ENCODE assay signal across 13 cellular contexts in genomic region chr18:58257461-58257860, GRCh38.
DNase-seq lines count a peak whose midpoint lies in the region; ATAC-seq, FAIRE-seq and TF ChIP-seq lines count a peak whose summit lies in the region.
"Had no signal": no experiment of that assay in that cellular context is flagged by ENCODE, and none has a peak within 500 bp of the region (broad histone marks: within the 10 kb centered on the region; RNA-seq: fewer than 3 reads in every experiment).

No MANE protein-coding gene starts in this region.

- H3K4me2 ChIP-seq in GM23248 (ENCODE audit: unreplicated experiment) = no peak overlapping the region
- H3K4me2 ChIP-seq: KMS-11 had no signal

- no peaks in the 10 kb centered on the region for H3K9me3 ChIP-seq in GM23248 (ENCODE audit: low read depth)
- H3K9me3 ChIP-seq: esophagus squamous epithelium, lower lobe of right lung had no signal

- in situ Hi-C loops in GM23248 (cut with MboI) = no loop called here

- WGBS in GM23248 (ENCODE audit: low coverage in 1 of 2, low lambda C conversion rate in 2 of 2, missing lambda C conversion rate in 2 of 2), 2 experiments = 72 to 77% methylated on average over 9 of the region's 9 CpGs

- H4K20me1 ChIP-seq in GM23248 (ENCODE audit: insufficient read depth) = no peaks in the 10 kb centered on the region

- TF ChIP-seq POLR2A in GM12892 (IDR thresholded peaks at IDR 0.05; ENCODE audit: low read depth, low read length) = no peak
- no peak for TF ChIP-seq POLR2A in erythroblast (IDR thresholded peaks at IDR 0.05; ENCODE audit: low read length)

- H3K4me1 ChIP-seq in GM23248 (ENCODE audit: insufficient read depth) = no peaks in the 10 kb centered on the region
- H3K4me1 ChIP-seq: lower lobe of right lung had no signal

- no peaks in the 10 kb centered on the region for H3K79me2 ChIP-seq in GM23248 (ENCODE audit: insufficient read depth)

- H2AFZ ChIP-seq in GM23248 = no peak overlapping the region

- H3K9me2 ChIP-seq in GM23248 (ENCODE audit: insufficient read depth) = no peaks in the 10 kb centered on the region

- H3F3A ChIP-seq in GM23248 (ENCODE audit: insufficient read depth) = no peaks in the 10 kb centered on the region

- no peak for ATAC-seq in HG02938 (IDR thresholded peaks at IDR 0.05; ENCODE audit: unreplicated experiment)
- ATAC-seq: lower lobe of right lung; stimulated activated naive CD8-positive, alpha-beta T cell treated with anti-CD3 and anti-CD28 coated beads, Interleukin-15, amount 100 ng/mL, for 72 hours had no signal

- no peaks in the 10 kb centered on the region for H3K27me3 ChIP-seq in GM23248 (replicated peaks; ENCODE audit: insufficient read depth)
- H3K27me3 ChIP-seq: esophagus squamous epithelium had no signal

- peak; percentile 64 for FAIRE-seq in GM12892 (lab: Jason Lieb, UNC)

- DNase-seq in GM12892 (ENCODE audit: insufficient read length) (no peak), NCI-H510A (lab: John Stamatoyannopoulos, UW) (peak; percentile 41), erythroblast (lab: John Stamatoyannopoulos, UW) (peak; percentile 26 to 43), renal cortical epithelial cell (ENCODE audit: low read depth) (peak; percentile 81), GM23248 (no peak), HuH-7 (ENCODE audit: low spot score) (no peak), NOMO-1 treated with DMSO at 0.1 percent for 48 hours (lab: John Stamatoyannopoulos, UW; ENCODE audit: unreplicated experiment) (no peak)
- DNase-seq: activated CD4-positive, alpha-beta memory T cell treated with anti-CD3 and anti-CD28 coated beads, Interleukin-2, amount 10 ng/mL, durations not matched to agents 7 days and 5 days; esophagus squamous epithelium; lower lobe of right lung; stimulated activated naive CD8-positive, alpha-beta T cell treated with anti-CD3 and anti-CD28 coated beads, Interleukin-15, amount 100 ng/mL, for 72 hours had no signal

- no peaks in the 10 kb centered on the region for H3K36me3 ChIP-seq in GM23248 (ENCODE audit: low read depth)

- H3K27ac ChIP-seq in GM23248 = no peak overlapping the region
- H3K27ac ChIP-seq: esophagus squamous epithelium, KMS-11, lower lobe of right lung had no signal

- H3K9ac ChIP-seq in GM23248 = no peak overlapping the region
- H3K9ac ChIP-seq: KMS-11 had no signal

- H3K4me3 ChIP-seq in GM23248 = no peak overlapping the region
- H3K4me3 ChIP-seq: esophagus squamous epithelium, lower lobe of right lung had no signal

Comparison
In these comparisons a context has a peak if more than half of its experiments do, and no peak if none do; other contexts are left out.
1. DNase-seq: peak in NCI-H510A (single experiment), erythroblast (2 of 2) and renal cortical epithelial cell (single experiment); none in GM12892 (single experiment), GM23248 (single experiment), HuH-7 (single experiment) and NOMO-1 treated with DMSO at 0.1 percent for 48 hours (single experiment).